Comparison of ENCODE assay signal across 8 cellular contexts in the genomic region with DNA sequence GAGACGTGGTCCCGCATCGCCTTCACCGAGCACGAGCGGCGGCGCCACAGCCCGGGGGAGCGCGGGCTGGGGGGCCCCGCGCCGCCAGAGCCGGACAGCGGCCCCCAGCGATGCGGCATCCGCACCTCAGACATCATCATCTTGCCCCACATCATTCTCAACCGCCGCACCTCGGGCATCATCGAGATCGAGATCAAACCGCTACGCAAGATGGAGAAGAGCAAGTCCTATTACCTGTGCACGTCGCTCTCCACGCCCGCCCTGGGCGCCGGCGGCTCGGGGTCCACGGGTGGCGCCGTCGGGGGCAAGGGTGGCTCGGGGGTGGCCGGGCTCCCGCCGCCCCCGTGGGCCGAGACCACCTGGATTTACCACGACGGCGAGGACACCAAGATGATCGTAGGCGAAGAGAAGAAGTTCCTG.
A peak's percentile ranks its signal among the peaks of the same experiment; 100 is the strongest.
DNase-seq lines count a peak whose midpoint lies in the region.

No MANE protein-coding gene starts in this region.

- WGBS in iPS DF 6.9 (ENCODE audit: insufficient coverage, insufficient read length), result no CpG with 5 or more reads among the region's 49 CpGs

- peaks cover 9% of the 10 kb centered on the region; the same call in 1 of the 2 replicates for H3K27me3 ChIP-seq in iPS DF 6.9 (ENCODE audit: control insufficient read depth, insufficient read depth, low read length)

- H3K9me3 ChIP-seq in iPS DF 6.9 (ENCODE audit: control insufficient read depth, insufficient read depth, low read length), result no peaks in the 10 kb centered on the region

- H3K4me1 ChIP-seq in iPS DF 6.9 (ENCODE audit: control insufficient read depth, insufficient read depth, low read length), result peaks cover 7% of the 10 kb centered on the region

- H3K36me3 ChIP-seq in iPS DF 6.9 (ENCODE audit: control insufficient read depth, insufficient read depth, low read length), result peaks cover 2% of the 10 kb centered on the region; the same call in 1 of the 2 replicates

- peak in 2 of 3 experiments; percentile 73 for DNase-seq in NCI-H1417 (lab: John Stamatoyannopoulos, UW)
- DNase-seq in NCI-H1417 treated with DMSO at 0.1 percent for 48 hours (lab: John Stamatoyannopoulos, UW), result no peak
- peak; percentile 21 for DNase-seq in NCI-H146 treated with DMSO at 0.1 percent for 48 hours (lab: John Stamatoyannopoulos, UW; ENCODE audit: unreplicated experiment)
- peak; percentile 48 for DNase-seq in activated naive CD4-positive, alpha-beta T cell treated with Interleukin-2 at 50 U/mL for 16 hours
- no peak for DNase-seq in iPS DF 6.9 (ENCODE audit: low read depth, low spot score)
- peak; percentile 25 for DNase-seq in stimulated activated CD4-positive, alpha-beta T cell treated with anti-CD3 and anti-CD28 coated beads, Interleukin-12 subunit alpha, Interleukin-12 subunit beta, amount 100 ng/mL, for 4 hours
- no peak for DNase-seq in NCI-H2196 (lab: John Stamatoyannopoulos, UW; ENCODE audit: unreplicated experiment)
- DNase-seq in dedifferentiated amniotic fluid mesenchymal stem cell (ENCODE audit: extremely low spot score), result no peak

- no peak overlapping the region for H3K27ac ChIP-seq in iPS DF 6.9 (ENCODE audit: low read length)

- H3K4me3 ChIP-seq in iPS DF 6.9 (ENCODE audit: low read length), result peak overlapping the region; percentile 94

Comparison
In these comparisons a context has a peak if more than half of its experiments do, and no peak if none do; other contexts are left out.
1. DNase-seq: peak in NCI-H1417 (2 of 3), NCI-H146 treated with DMSO at 0.1 percent for 48 hours (single experiment), activated naive CD4-positive, alpha-beta T cell treated with Interleukin-2 at 50 U/mL for 16 hours (single experiment) and stimulated activated CD4-positive, alpha-beta T cell treated with anti-CD3 and anti-CD28 coated beads, Interleukin-12 subunit alpha, Interleukin-12 subunit beta, amount 100 ng/mL, for 4 hours (single experiment); none in NCI-H1417 treated with DMSO at 0.1 percent for 48 hours (single experiment), iPS DF 6.9 (single experiment), NCI-H2196 (single experiment) and dedifferentiated amniotic fluid mesenchymal stem cell (single experiment).